Comparison of ENCODE assay signal across 19 cellular contexts in the genomic region with DNA sequence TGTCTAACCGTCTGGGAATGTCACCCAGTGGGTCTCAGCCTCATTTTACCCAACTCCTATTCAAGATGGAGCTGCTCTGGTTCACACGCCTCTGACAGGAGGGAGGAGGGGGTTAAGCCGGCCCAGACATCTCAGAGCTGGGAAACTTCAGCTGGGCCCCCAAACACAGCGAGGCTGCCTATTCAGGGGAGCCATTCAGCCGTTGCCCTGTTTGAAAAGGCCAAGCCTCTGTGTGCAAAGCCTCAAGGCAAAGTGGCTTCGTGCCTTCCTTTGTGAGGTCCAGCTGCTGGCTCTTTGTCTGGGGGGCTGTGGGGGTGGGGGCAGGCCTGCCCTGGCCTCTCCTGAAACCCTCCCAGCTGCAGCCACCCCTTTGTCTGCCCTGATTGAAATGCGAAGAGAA.
DNase-seq lines count a peak whose midpoint lies in the region; ATAC-seq and TF ChIP-seq lines count a peak whose summit lies in the region.
"Had no signal": no experiment of that assay in that cellular context is flagged by ENCODE, and none has a peak within 500 bp of the region (broad histone marks: within the 10 kb centered on the region; RNA-seq: fewer than 3 reads in every experiment).

No MANE protein-coding gene starts in this region.

- no peak for TF ChIP-seq CTCF in IMR-90 (conservative IDR thresholded peaks at IDR 0.05; ENCODE audit: low read depth, low read length)

- no peak overlapping the region for H2AK5ac ChIP-seq in IMR-90 (ENCODE audit: low read depth, low read length)

- H3K27me3 ChIP-seq in IMR-90 (ENCODE audit: control insufficient read depth, insufficient read depth, low read length): no peaks in the 10 kb centered on the region
- H3K27me3 ChIP-seq: BLaER1 treated with 17β-estradiol and CSF1 and Interleukin-3, amounts not matched to agents 10 nM and 100 nM; MG63 had no signal

- H2AK9ac ChIP-seq in IMR-90 (replicated peaks; ENCODE audit: low read depth, low read length, poor library complexity): no peak overlapping the region

- no peak overlapping the region for H3K23ac ChIP-seq in IMR-90 (ENCODE audit: low read depth, low read length)

- no peak overlapping the region for H2BK20ac ChIP-seq in IMR-90 (ENCODE audit: low read depth, low read length)

- DNase-seq in Ammon's horn (ENCODE audit: low spot score) (peak; percentile 46), IMR-90 (no peak), astrocyte of the hippocampus (ENCODE audit: low read depth, low spot score) (peak; percentile 31), islet precursor cell (peak; percentile 67), erythroblast (lab: John Stamatoyannopoulos, UW) (no peak), NOMO-1 (lab: John Stamatoyannopoulos, UW; ENCODE audit: unreplicated experiment in 2 of 2) (no peak), SHP77 (lab: John Stamatoyannopoulos, UW) (no peak), T-helper 2 cell (no peak)
- DNase-seq: activated CD4-positive, CD25-positive, alpha-beta regulatory T cell; activated CD8-positive, alpha-beta T cell treated with anti-CD3 and anti-CD28 coated beads for 36 hours; activated naive CD4-positive, alpha-beta T cell treated with anti-CD3 and anti-CD28 coated beads for 36 hours; activated T-cell treated with anti-CD3 and anti-CD28 coated beads, Interleukin-2, amount 50 U/mL, for 1 hour; effector memory CD4-positive, alpha-beta T cell; kidney; mesenchymal stem cell; MG63; NCI-H2081 treated with DMSO at 0.1 percent for 48 hours; NCI-H774 had no signal

- H2AFZ ChIP-seq in IMR-90 (replicated peaks; ENCODE audit: low read length, poor library complexity): peak overlapping the region; percentile 34

- no peak overlapping the region for H4K5ac ChIP-seq in IMR-90 (ENCODE audit: low read depth, low read length)

- no peaks in the 10 kb centered on the region for H3K9me3 ChIP-seq in IMR-90 (ENCODE audit: control insufficient read depth, insufficient read depth, low read length)
- H3K9me3 ChIP-seq: MG63 had no signal

- no TSS peak for BruUV-seq in IMR-90 (replicated peaks; lab: Mats Ljungman, UMichigan)

- no peak for ATAC-seq in IMR-90 (ENCODE audit: low read depth)
- ATAC-seq: activated CD8-positive, alpha-beta T cell treated with anti-CD3 and anti-CD28 coated beads for 36 hours had no signal

- H3K79me1 ChIP-seq in IMR-90 (ENCODE audit: low read depth in 1 of 2, low read length in 2 of 2): no peaks in the 10 kb centered on the region

- no peak overlapping the region for H3K9ac ChIP-seq in IMR-90 (ENCODE audit: low read depth, low read length)
- H3K9ac ChIP-seq: BLaER1 treated with 17β-estradiol and CSF1 and Interleukin-3, amounts not matched to agents 10 nM and 100 nM had no signal

- H2BK15ac ChIP-seq in IMR-90 (ENCODE audit: low read depth, low read length): no peak overlapping the region

- CTCF ChIA-PET in IMR-90 (lab: Yijun Ruan, JAX): interaction anchor here (0.6 kb wide), 2 partner anchors 12 to 216 kb away, joined by 3 read pairs; no protein-coding TSS in a partner anchor

- H3K4me3 ChIP-seq in IMR-90 (ENCODE audit: insufficient read depth, low read depth, low read length): no peak overlapping the region
- H3K4me3 ChIP-seq: BLaER1 treated with 17β-estradiol and CSF1 and Interleukin-3, amounts not matched to agents 10 nM and 100 nM; MG63 had no signal

- no peaks in the 10 kb centered on the region for H3K4me1 ChIP-seq in IMR-90 (ENCODE audit: control insufficient read depth, insufficient read depth, low read length)

- TF ChIP-seq POLR2A in IMR-90 (IDR thresholded peaks at IDR 0.05; ENCODE audit: low read depth, low read length): no peak
- TF ChIP-seq POLR2A in erythroblast (IDR thresholded peaks at IDR 0.05; ENCODE audit: low read length): no peak

- no peak overlapping the region for H2BK120ac ChIP-seq in IMR-90 (ENCODE audit: low read depth, low read length)

- no peak overlapping the region for H3K18ac ChIP-seq in IMR-90 (ENCODE audit: low read depth, low read length)

- POLR2A ChIA-PET in IMR-90 (lab: Charles Lee; ENCODE audit: unreplicated experiment): no interaction called here

- no peak overlapping the region for H2BK5ac ChIP-seq in IMR-90 (ENCODE audit: low read depth, low read length, poor library complexity, severe bottlenecking)

- intact Hi-C loops in IMR-90 (cut with micrococcal nuclease): no loop called here

- in situ Hi-C loops in IMR-90 (cut with MboI; ENCODE audit: low sequenced_read_pairs): no loop called here

- H3K27ac ChIP-seq in IMR-90 (ENCODE audit: insufficient read depth, low read length): no peak overlapping the region
- H3K27ac ChIP-seq: BLaER1 treated with 17β-estradiol and CSF1 and Interleukin-3, amounts not matched to agents 10 nM and 100 nM had no signal

- no peak overlapping the region for H3K14ac ChIP-seq in IMR-90 (replicated peaks; ENCODE audit: low read depth, low read length)

- H3K36me3 ChIP-seq in IMR-90 (ENCODE audit: control insufficient read depth, insufficient read depth, low read length): no peaks in the 10 kb centered on the region
- H3K36me3 ChIP-seq: BLaER1 treated with 17β-estradiol and CSF1 and Interleukin-3, amounts not matched to agents 10 nM and 100 nM; MG63 had no signal

- TF ChIP-seq RAD21 in IMR-90 (IDR thresholded peaks at IDR 0.05; ENCODE audit: low read length): no peak

- no peak overlapping the region for H4K91ac ChIP-seq in IMR-90 (ENCODE audit: insufficient read depth, low read depth, low read length)

- no peak overlapping the region for H3K4ac ChIP-seq in IMR-90 (ENCODE audit: low read depth, low read length)

- dilution Hi-C loops in IMR-90 (cut with HindIII; ENCODE audit: low sequenced_read_pairs, unreplicated experiment): no loop called here

- no peaks in the 10 kb centered on the region for H4K20me1 ChIP-seq in IMR-90 (ENCODE audit: insufficient read depth, low read length)
- H4K20me1 ChIP-seq: BLaER1 treated with 17β-estradiol and CSF1 and Interleukin-3, amounts not matched to agents 10 nM and 100 nM had no signal

- 60% methylated on average over 1 of the region's 7 CpGs; no CpG with 5 or more reads in 1 of the 2 experiments for WGBS in IMR-90 (ENCODE audit: extremely low coverage in 2 of 2, insufficient read length in 1 of 2), 2 experiments

- no peaks in the 10 kb centered on the region for H3K9me1 ChIP-seq in IMR-90 (ENCODE audit: insufficient read depth, low read length)

- H3K4me2 ChIP-seq in IMR-90 (ENCODE audit: low read depth, low read length): no peak overlapping the region
- H3K4me2 ChIP-seq: BLaER1 treated with 17β-estradiol and CSF1 and Interleukin-3, amounts not matched to agents 10 nM and 100 nM had no signal

- H4K8ac ChIP-seq in IMR-90 (ENCODE audit: low read depth in 2 of 2, low read length in 2 of 2): no peak overlapping the region

- no peak overlapping the region for H3K56ac ChIP-seq in IMR-90 (ENCODE audit: extremely low read depth, insufficient read depth, low read length)

TF ChIP-seq in IMR-90, 13 proteins besides CTCF, POLR2A, EP300 and RAD21:
- TF ChIP-seq MAZ (IDR thresholded peaks at IDR 0.05; ENCODE audit: borderline replicate concordance, low read depth, low read length): no peak
- TF ChIP-seq RCOR1 (IDR thresholded peaks at IDR 0.05; ENCODE audit: insufficient replicate concordance, low read length): no peak
TF ChIP-seq in IMR-90: peak in this region for 0.

Comparison
In these comparisons a context has a peak if more than half of its experiments do, and no peak if none do; other contexts are left out.
1. DNase-seq: peak in Ammon's horn (single experiment), astrocyte of the hippocampus (single experiment) and islet precursor cell (single experiment); none in IMR-90 (single experiment), erythroblast (0 of 2), NOMO-1 (0 of 2), SHP77 (0 of 2) and T-helper 2 cell (0 of 5).